ENCODE assay signal across 1 cellular context in genomic region chr5:139488269-139488668, GRCh38.
TF ChIP-seq lines count a peak whose summit lies in the region.

No MANE protein-coding gene starts in this region.

TF ChIP-seq in HepG2, 621 proteins besides CTCF, POLR2A, EP300 and RAD21:
- TF ChIP-seq ZNF281 (CRISPR knock-in tag; IDR thresholded peaks at IDR 0.05; ENCODE audit: borderline replicate concordance): no peak
- TF ChIP-seq ZC3H13 (CRISPR knock-in tag; IDR thresholded peaks at IDR 0.05): no peak
- no peak for TF ChIP-seq ZNF530 (CRISPR knock-in tag; IDR thresholded peaks at IDR 0.05; ENCODE audit: low read depth)
- no peak for TF ChIP-seq ZBTB26 (CRISPR knock-in tag; IDR thresholded peaks at IDR 0.05; ENCODE audit: borderline replicate concordance)
- TF ChIP-seq PRDM10 (CRISPR knock-in tag; IDR thresholded peaks at IDR 0.05; ENCODE audit: low read depth): no peak
- TF ChIP-seq ZFP36L1 (CRISPR knock-in tag; IDR thresholded peaks at IDR 0.05): no peak
- TF ChIP-seq SATB2 (CRISPR knock-in tag; IDR thresholded peaks at IDR 0.05): no peak
- TF ChIP-seq POLR2AphosphoS5 (IDR thresholded peaks at IDR 0.05; ENCODE audit: low read depth, low read length): no peak
- TF ChIP-seq CSRNP1 (CRISPR knock-in tag; IDR thresholded peaks at IDR 0.05): no peak
- TF ChIP-seq NFYC (CRISPR knock-in tag; IDR thresholded peaks at IDR 0.05): no peak
- TF ChIP-seq SRSF9 (IDR thresholded peaks at IDR 0.05; ENCODE audit: borderline replicate concordance, insufficient read depth, low read depth, low read length, poor library complexity, severe bottlenecking): no peak
- no peak for TF ChIP-seq JARID2 (CRISPR knock-in tag; IDR thresholded peaks at IDR 0.05; ENCODE audit: insufficient replicate concordance)
- TF ChIP-seq DNMT3B (CRISPR knock-in tag; conservative IDR thresholded peaks at IDR 0.05): no peak
- no peak for TF ChIP-seq U2AF1 (optimal IDR thresholded peaks at IDR 0.05; ENCODE audit: low read depth, low read length)
- TF ChIP-seq RORA (CRISPR knock-in tag; IDR thresholded peaks at IDR 0.05): no peak
